29 cellular contexts compared by ENCODE assay signal in genomic region chr5:121396716-121397115, GRCh38.
"Had no signal": no experiment of that assay in that cellular context is flagged by ENCODE, and none has a peak within 500 bp of the region (broad histone marks: within the 10 kb centered on the region; RNA-seq: fewer than 3 reads in every experiment).

No MANE protein-coding gene starts in this region.

- H3K27me3 ChIP-seq: ascending aorta, body of pancreas, brain microvascular endothelial cell, breast epithelium had no signal

- H3K9me3 ChIP-seq: ascending aorta, body of pancreas, breast epithelium had no signal

- H3K27ac ChIP-seq: ascending aorta, body of pancreas, brain microvascular endothelial cell, breast epithelium, VCaP had no signal

- ATAC-seq: activated CD8-positive, alpha-beta memory T cell treated with anti-CD3 and anti-CD28 coated beads, Interleukin-2, amount 10 ng/mL, durations not matched to agents 7 days and 5 days; activated CD8-positive, alpha-beta T cell treated with anti-CD3 and anti-CD28 coated beads, Interleukin-2, amount 10 ng/mL, durations not matched to agents 7 days and 5 days; activated naive CD8-positive, alpha-beta T cell treated with anti-CD3 and anti-CD28 coated beads, Interleukin-2, amount 50 U/mL, for 24 hours; body of pancreas had no signal

- H3K36me3 ChIP-seq: ascending aorta, brain microvascular endothelial cell, breast epithelium had no signal

- DNase-seq: activated B cell treated with CpG ODN at 0.5 μM for 24 hours; activated CD4-positive, alpha-beta memory T cell treated with anti-CD3 and anti-CD28 coated beads, Interleukin-2, amount 10 ng/mL, durations not matched to agents 7 days and 5 days; activated CD4-positive, alpha-beta T cell treated with anti-CD3 and anti-CD28 coated beads for 4 hours; activated CD4-positive, alpha-beta T cell treated with anti-CD3 and anti-CD28 coated beads, Interleukin-2, amount 10 ng/mL, durations not matched to agents 7 days and 5 days; activated CD4-positive, alpha-beta T cell treated with anti-CD3 and anti-CD28 coated beads, Interleukin-2, amount 50 U/mL, for 48 hours; activated CD4-positive, CD25-positive, alpha-beta regulatory T cell treated with anti-CD3 and anti-CD28 coated beads, Interleukin-2, amount 50 U/mL, for 72 hours; activated CD8-positive, alpha-beta memory T cell treated with anti-CD3 and anti-CD28 coated beads for 24 hours; activated CD8-positive, alpha-beta memory T cell treated with anti-CD3 and anti-CD28 coated beads, Interleukin-2, amount 10 ng/mL, durations not matched to agents 7 days and 5 days; activated CD8-positive, alpha-beta memory T cell treated with anti-CD3 and anti-CD28 coated beads, Interleukin-2, amount 50 U/mL, for 48 hours; activated CD8-positive, alpha-beta T cell treated with anti-CD3 and anti-CD28 coated beads, Interleukin-2, amount 10 ng/mL, durations not matched to agents 7 days and 5 days; activated effector memory CD4-positive, alpha-beta T cell treated with Interleukin-2 at 50 U/mL for 16 hours; activated gamma-delta T cell; activated naive CD4-positive, alpha-beta T cell treated with anti-CD3 and anti-CD28 coated beads, Interleukin-2, amount 10 ng/mL, durations not matched to agents 7 days and 5 days; activated naive CD4-positive, alpha-beta T cell treated with Interleukin-2 at 50 U/mL for 16 hours; activated naive CD8-positive, alpha-beta T cell treated with anti-CD3 and anti-CD28 coated beads, Interleukin-2, amount 10 ng/mL, durations not matched to agents 7 days and 5 days; activated naive CD8-positive, alpha-beta T cell treated with anti-CD3 and anti-CD28 coated beads, Interleukin-2, amount 50 U/mL, for 24 hours; activated T-cell treated with anti-CD3 and anti-CD28 coated beads, Interleukin-2, amount 50 U/mL, for 24 hours; activated T-cell treated with anti-CD3 and anti-CD28 coated beads, Interleukin-2, amount 50 U/mL, for 48 hours; amygdala; anterior cingulate cortex; body of pancreas; brain microvascular endothelial cell; central memory CD4-positive, alpha-beta T cell; T-helper 2 cell; T-helper 9 cell had no signal

- H3K4me3 ChIP-seq: ascending aorta, body of pancreas, breast epithelium had no signal

- FAIRE-seq: TTC549 had no signal

- H3K4me1 ChIP-seq: ascending aorta, body of pancreas, breast epithelium had no signal
